ENCODE assay signal across 1 cellular context in genomic region chr14:65387171-65387570, GRCh38.
TF ChIP-seq lines count a peak whose summit lies in the region.

No MANE protein-coding gene starts in this region.

TF ChIP-seq in GM23338, 12 proteins besides CTCF, POLR2A, EP300 and RAD21:
- TF ChIP-seq REST (IDR thresholded peaks at IDR 0.05; ENCODE audit: unreplicated experiment) (no peak), ZNF114 (CRISPR knock-in tag; IDR thresholded peaks at IDR 0.05) (no peak), EZH2 (IDR thresholded peaks at IDR 0.05; ENCODE audit: low read depth, unreplicated experiment) (no peak), ZNF462 (CRISPR knock-in tag; IDR thresholded peaks at IDR 0.05) (no peak), CREB1 (CRISPR knock-in tag; IDR thresholded peaks at IDR 0.05; ENCODE audit: low read depth) (no peak), EZH2phosphoT487 (IDR thresholded peaks at IDR 0.05; ENCODE audit: unreplicated experiment) (no peak), POLR2AphosphoS5 (IDR thresholded peaks at IDR 0.05; ENCODE audit: low read depth) (no peak)
